In genomic region chr1:160251687-160252526, GRCh38 we compare ENCODE assay signal across 8 cellular contexts. TPM values are rescaled to one million over a fixed set of nuclear protein-coding genes. Genes with fewer than 3 reads are reported as not detected.
DNase-seq lines count a peak whose midpoint lies in the region; ATAC-seq and TF ChIP-seq lines count a peak whose summit lies in the region.

No MANE protein-coding gene starts in this region.

- peaks cover 20% of the 10 kb centered on the region for H3K4me1 Mint-ChIP-seq in activated naive CD8-positive, alpha-beta T cell treated with anti-CD3 and anti-CD28 coated beads for 36 hours

- H3K4me1 ChIP-seq in parathyroid adenoma: peaks cover 2% of the 10 kb centered on the region

- no peak overlapping the region for H3K4me3 ChIP-seq in parathyroid adenoma (ENCODE audit: low read depth, low read length)

- H3K9me3 Mint-ChIP-seq in activated naive CD8-positive, alpha-beta T cell treated with anti-CD3 and anti-CD28 coated beads for 36 hours: no peaks in the 10 kb centered on the region

- no peaks in the 10 kb centered on the region for H3K27me3 ChIP-seq in parathyroid adenoma (ENCODE audit: control insufficient read depth, insufficient read depth, low read length)

- H3K27ac ChIP-seq in parathyroid adenoma: no peak overlapping the region

- no peaks in the 10 kb centered on the region for H3K27me3 Mint-ChIP-seq in activated naive CD8-positive, alpha-beta T cell treated with anti-CD3 and anti-CD28 coated beads for 36 hours

- peak; percentile 59 for TF ChIP-seq CTCF in parathyroid adenoma (IDR thresholded peaks at IDR 0.05)

- peak overlapping the region; percentile 45 for H3K27ac Mint-ChIP-seq in activated naive CD8-positive, alpha-beta T cell treated with anti-CD3 and anti-CD28 coated beads for 36 hours

- H2AFZ ChIP-seq in parathyroid adenoma: no peak overlapping the region

- peak; percentile 88 for ATAC-seq in GM19351 (IDR thresholded peaks at IDR 0.05; ENCODE audit: unreplicated experiment)

- H3K4me2 ChIP-seq in parathyroid adenoma (ENCODE audit: low read length): no peak overlapping the region

- H3K4me3 Mint-ChIP-seq in activated naive CD8-positive, alpha-beta T cell treated with anti-CD3 and anti-CD28 coated beads for 36 hours: no peak overlapping the region

- DNase-seq in C1 segment of cervical spinal cord (lab: John Stamatoyannopoulos, UW) (peak in 11 of 14 donors; percentile 11 to 91 (median 32)), LoVo (ENCODE audit: low spot score) (peak; percentile 36), SIG-M5 (lab: John Stamatoyannopoulos, UW) (peak; percentile 46), glomerular visceral epithelial cell (ENCODE audit: extremely low spot score) (peak; percentile 74), mesenteric fat pad (ENCODE audit: low spot score) (no peak)
- DNase-seq in activated naive CD8-positive, alpha-beta T cell treated with anti-CD3 and anti-CD28 coated beads for 36 hours: peak; percentile 33

- no peak overlapping the region for H3K9ac ChIP-seq in parathyroid adenoma

- H3K36me3 ChIP-seq in parathyroid adenoma (ENCODE audit: control insufficient read depth, insufficient read depth, low read length): no peaks in the 10 kb centered on the region

- peaks cover 8% of the 10 kb centered on the region for H3K36me3 Mint-ChIP-seq in activated naive CD8-positive, alpha-beta T cell treated with anti-CD3 and anti-CD28 coated beads for 36 hours

- H3K9me3 ChIP-seq in parathyroid adenoma (ENCODE audit: control insufficient read depth, low read length): no peaks in the 10 kb centered on the region

- H3K79me2 ChIP-seq in parathyroid adenoma: peaks cover 2% of the 10 kb centered on the region

RNA-seq across cellular contexts. Expression of gene DCAF8, which starts 10.4 kb away (rescaled TPM):
- total RNA-seq in activated naive CD8-positive, alpha-beta T cell treated with anti-CD3 and anti-CD28 coated beads for 36 hours: 10 to 100 TPM; 86.9 to 94.1 TPM
- total RNA-seq in mesenteric fat pad: 127 TPM

RNA-seq across cellular contexts. Expression of gene PEX19, which starts 33.0 kb away (rescaled TPM):
- 10 to 100 TPM; 49.8 to 52.1 TPM for total RNA-seq in activated naive CD8-positive, alpha-beta T cell treated with anti-CD3 and anti-CD28 coated beads for 36 hours
- total RNA-seq in mesenteric fat pad: 144 TPM

RNA-seq across cellular contexts. Expression of gene PEA15, which starts 46.7 kb away (rescaled TPM):
- 10 to 100 TPM; 51.7 to 57.4 TPM for total RNA-seq in activated naive CD8-positive, alpha-beta T cell treated with anti-CD3 and anti-CD28 coated beads for 36 hours
- total RNA-seq in mesenteric fat pad: 486 TPM
